ENCODE assay signal across 9 cellular contexts in the genomic region with DNA sequence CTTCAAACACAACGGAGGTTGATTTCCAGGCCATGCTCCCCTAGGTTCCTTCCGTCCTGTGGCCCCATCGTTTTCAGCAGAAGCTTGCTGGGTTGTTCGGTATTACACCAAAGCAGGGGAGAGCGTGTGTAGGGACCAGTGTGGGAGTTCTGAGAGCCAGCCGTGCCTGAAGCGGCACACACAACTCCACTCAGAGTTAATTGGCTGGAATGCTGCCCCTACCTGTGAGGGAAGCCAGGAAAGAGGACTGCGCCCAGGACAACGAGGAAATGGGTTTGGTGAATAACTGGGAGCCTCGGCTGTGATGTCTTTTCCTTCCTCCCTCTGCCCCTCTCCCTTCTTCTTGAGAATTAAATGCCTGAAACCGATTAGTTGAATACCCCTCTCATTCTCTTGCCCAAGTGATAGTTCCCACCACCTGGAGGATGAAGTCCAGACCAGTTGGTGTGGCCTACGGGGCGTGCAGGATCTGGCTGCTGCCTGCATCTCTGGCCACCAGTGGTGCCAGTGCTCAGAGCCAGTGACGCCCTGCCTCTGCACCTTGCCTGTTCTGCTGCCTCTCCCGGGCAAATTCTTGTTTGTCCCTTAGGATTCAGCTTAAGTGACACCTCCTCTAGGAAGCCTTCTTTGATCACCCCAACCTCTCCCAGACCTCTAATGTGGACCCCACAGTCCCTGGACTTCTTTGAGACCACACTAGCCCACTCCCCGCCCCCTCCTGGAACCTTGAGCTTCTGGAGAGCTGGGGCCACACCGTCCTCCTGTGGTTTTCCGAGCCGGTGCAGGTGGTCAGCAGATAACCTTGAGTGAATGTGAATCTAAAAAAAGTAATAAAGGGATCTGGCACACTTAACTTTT. TPM values are rescaled to one million over a fixed set of nuclear protein-coding genes. Genes with fewer than 3 reads are reported as not detected.
DNase-seq lines count a peak whose midpoint lies in the region; ATAC-seq, FAIRE-seq and TF ChIP-seq lines count a peak whose summit lies in the region.
"Had no signal": no experiment of that assay in that cellular context is flagged by ENCODE, and none has a peak within 500 bp of the region (broad histone marks: within the 10 kb centered on the region; RNA-seq: fewer than 3 reads in every experiment).

No MANE protein-coding gene starts in this region.

- H3K36me3 ChIP-seq in ascending aorta (no peaks in the 10 kb centered on the region), right lobe of liver (peaks cover 0 to 2% (median 0%) of the 10 kb centered on the region in 4 donors), tibial nerve (peaks cover 0 to 9% (median 0%) of the 10 kb centered on the region in 3 donors)

- no peak overlapping the region for H3K4me3 ChIP-seq in ascending aorta
- no peak overlapping the region for H3K4me3 ChIP-seq in right lobe of liver
- no peak overlapping the region for H3K4me3 ChIP-seq in tibial nerve

- H3K4me1 Mint-ChIP-seq in activated CD4-positive, alpha-beta T cell treated with anti-CD3 and anti-CD28 coated beads, Interleukin-2, amount 10 ng/mL, durations not matched to agents 7 days and 5 days = peaks cover 56% of the 10 kb centered on the region

- H3K27ac Mint-ChIP-seq in activated CD4-positive, alpha-beta T cell treated with anti-CD3 and anti-CD28 coated beads, Interleukin-2, amount 10 ng/mL, durations not matched to agents 7 days and 5 days = peak overlapping the region; percentile 89

- peak overlapping the region; percentile 60 to 72 for H3K27ac ChIP-seq in ascending aorta
- peak overlapping the region; percentile 28 to 86 (median 59) for H3K27ac ChIP-seq in right lobe of liver
- H3K27ac ChIP-seq in tibial nerve = peak overlapping the region; percentile 63 to 93 (median 86)

- no peak for TF ChIP-seq POLR2A in right lobe of liver (IDR thresholded peaks at IDR 0.05)
- TF ChIP-seq POLR2A in tibial nerve (IDR thresholded peaks at IDR 0.05) = no peak

- no peaks in the 10 kb centered on the region for H3K9me3 Mint-ChIP-seq in activated CD4-positive, alpha-beta T cell treated with anti-CD3 and anti-CD28 coated beads, Interleukin-2, amount 10 ng/mL, durations not matched to agents 7 days and 5 days

- no peaks in the 10 kb centered on the region for H3K27me3 Mint-ChIP-seq in activated CD4-positive, alpha-beta T cell treated with anti-CD3 and anti-CD28 coated beads, Interleukin-2, amount 10 ng/mL, durations not matched to agents 7 days and 5 days

- TF ChIP-seq EP300 in tibial nerve (IDR thresholded peaks at IDR 0.05) = no peak

- WGBS in right lobe of liver (ENCODE audit: insufficient coverage, low coverage, low lambda C conversion rate, missing lambda C conversion rate) = 54% methylated on average over 9 of the region's 19 CpGs
- 68 to 75% methylated on average over 19 of the region's 19 CpGs for WGBS in tibial nerve, 2 donors

- no peaks in the 10 kb centered on the region for H3K27me3 ChIP-seq in ascending aorta
- no peaks in the 10 kb centered on the region for H3K27me3 ChIP-seq in right lobe of liver
- no peaks in the 10 kb centered on the region for H3K27me3 ChIP-seq in tibial nerve

- H3K4me1 ChIP-seq in ascending aorta (peaks cover 0 to 17% of the 10 kb centered on the region in 2 donors), right lobe of liver (peaks cover 0 to 39% (median 2%) of the 10 kb centered on the region in 4 donors), tibial nerve (peaks cover 5 to 75% (median 50%) of the 10 kb centered on the region in 4 donors)

- no peak for FAIRE-seq in HTR-8/SVneo (lab: Jason Lieb, UNC)

- H3K9me3 ChIP-seq in ascending aorta (no peaks in the 10 kb centered on the region), right lobe of liver (no peaks in the 10 kb centered on the region), tibial nerve (no peaks in the 10 kb centered on the region)

- POLR2A ChIA-PET in activated CD4-positive, alpha-beta T cell treated with anti-CD3 and anti-CD28 coated beads, Interleukin-2, amount 10 ng/mL, durations not matched to agents 7 days and 5 days (lab: Charles Lee) = interaction anchor here (1.0 kb wide), 1 partner anchor 16 kb away, joined by 3 read pairs; no protein-coding TSS in a partner anchor

- TF ChIP-seq CTCF in ascending aorta (IDR thresholded peaks at IDR 0.05) (no peak), right lobe of liver (IDR thresholded peaks at IDR 0.05) (no peak), tibial nerve (IDR thresholded peaks at IDR 0.05) (no peak)

- peak overlapping the region; percentile 67 for H3K4me3 Mint-ChIP-seq in activated CD4-positive, alpha-beta T cell treated with anti-CD3 and anti-CD28 coated beads, Interleukin-2, amount 10 ng/mL, durations not matched to agents 7 days and 5 days

- ATAC-seq in right lobe of liver (peak; percentile 9 to 28 (median 12)), GM18498 (IDR thresholded peaks at IDR 0.05; ENCODE audit: unreplicated experiment) (no peak)

- peaks cover 10% of the 10 kb centered on the region for H3K36me3 Mint-ChIP-seq in activated CD4-positive, alpha-beta T cell treated with anti-CD3 and anti-CD28 coated beads, Interleukin-2, amount 10 ng/mL, durations not matched to agents 7 days and 5 days (ENCODE audit: low read depth)

- intact Hi-C loops in ascending aorta (cut with DNase I) (no loop called here), right lobe of liver (cut with DNase I) (no loop called here)

- CTCF ChIA-PET in activated CD4-positive, alpha-beta T cell treated with anti-CD3 and anti-CD28 coated beads, Interleukin-2, amount 10 ng/mL, durations not matched to agents 7 days and 5 days (lab: Charles Lee) = interaction anchor here (1.0 to 2.9 kb wide), 5 partner anchors 16 to 70 kb away, joined by 3 to 10 read pairs (median 6); no protein-coding TSS in a partner anchor

- no peak for DNase-seq in activated CD4-positive, alpha-beta T cell treated with anti-CD3 and anti-CD28 coated beads, Interleukin-2, amount 10 ng/mL, durations not matched to agents 7 days and 5 days
- no peak for DNase-seq in activated CD4-positive, alpha-beta T cell treated with anti-CD3 and anti-CD28 coated beads, Interleukin-2, amount 50 U/mL, for 48 hours
- no peak for DNase-seq in ascending aorta (ENCODE audit: low spot score in 2 of 2)
- DNase-seq in right lobe of liver = no peak
- no peak for DNase-seq in tibial nerve (ENCODE audit: low spot score in 2 of 2)
- no peak for DNase-seq in HTR-8/SVneo (ENCODE audit: insufficient read length, low spot score)
- DNase-seq in cerebellum (ENCODE audit: low spot score) = no peak
- DNase-seq: NCI-H2081 treated with DMSO at 0.1 percent for 48 hours had no signal

RNA-seq across cellular contexts. Expression of a gene that starts 33.6 kb away (rescaled TPM):
- total RNA-seq in activated CD4-positive, alpha-beta T cell treated with anti-CD3 and anti-CD28 coated beads, Interleukin-2, amount 10 ng/mL, durations not matched to agents 7 days and 5 days = 10 to 100 TPM; 50.1 to 50.2 TPM
- 26.4 TPM for total RNA-seq in ascending aorta
- total RNA-seq in right lobe of liver = 10 to 100 TPM; 14.1 to 34.8 (median 30.6) TPM
- total RNA-seq in tibial nerve = 10 to 100 TPM; 46.9 to 65.7 (median 51.3) TPM
- total RNA-seq in cerebellum = 94.1 TPM
